21 cellular contexts compared by ENCODE assay signal in the genomic region with DNA sequence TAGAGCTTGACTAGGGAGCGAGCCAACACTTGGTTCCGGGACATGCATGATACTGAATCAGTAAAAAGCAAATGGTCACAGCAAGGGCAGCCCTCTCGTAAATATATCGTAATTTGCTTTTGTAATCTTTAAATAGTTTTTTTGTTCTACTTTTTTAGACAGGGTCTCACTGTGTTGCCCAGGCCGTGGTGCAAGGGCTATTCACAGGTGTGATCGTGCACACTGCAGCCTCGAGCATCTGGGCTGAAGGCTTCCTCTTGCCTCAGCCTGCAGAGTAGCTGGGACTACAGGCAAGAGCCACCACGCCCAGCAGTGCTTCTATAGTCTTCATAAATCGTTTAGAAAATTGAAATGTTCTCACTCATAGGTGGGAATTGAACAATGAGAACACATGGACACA.
DNase-seq lines count a peak whose midpoint lies in the region; ATAC-seq and TF ChIP-seq lines count a peak whose summit lies in the region.
"Had no signal": no experiment of that assay in that cellular context is flagged by ENCODE, and none has a peak within 500 bp of the region (broad histone marks: within the 10 kb centered on the region; RNA-seq: fewer than 3 reads in every experiment).

No MANE protein-coding gene starts in this region.

- H3K9me3 ChIP-seq in endodermal cell (ENCODE audit: control insufficient read depth, low read length) (no peaks in the 10 kb centered on the region), Karpas-422 (ENCODE audit: low read length) (no peaks in the 10 kb centered on the region)
- H3K9me3 ChIP-seq: BE2C, BLaER1 had no signal

- no peak overlapping the region for H3K4me3 Mint-ChIP-seq in WTC11
- no peak overlapping the region for H3K4me3 Mint-ChIP-seq in endodermal cell
- no peak overlapping the region for H3K4me3 Mint-ChIP-seq in stimulated activated effector memory CD8-positive, alpha-beta T cell treated with anti-CD3 and anti-CD28 coated beads, Interleukin-12 subunit alpha, Interleukin-12 subunit beta, amount 100 ng/mL, for 72 hours
- H3K4me3 Mint-ChIP-seq: CD14-positive monocyte; CD4-positive, alpha-beta memory T cell; CD4-positive, CD25-positive, alpha-beta regulatory T cell; CD8-positive, alpha-beta memory T cell had no signal

- no peaks in the 10 kb centered on the region for H3K36me3 Mint-ChIP-seq in WTC11
- no peaks in the 10 kb centered on the region for H3K36me3 Mint-ChIP-seq in endodermal cell (ENCODE audit: low read depth)
- no peaks in the 10 kb centered on the region for H3K36me3 Mint-ChIP-seq in stimulated activated effector memory CD8-positive, alpha-beta T cell treated with anti-CD3 and anti-CD28 coated beads, Interleukin-12 subunit alpha, Interleukin-12 subunit beta, amount 100 ng/mL, for 72 hours
- H3K36me3 Mint-ChIP-seq: CD14-positive monocyte; CD4-positive, alpha-beta memory T cell; CD4-positive, CD25-positive, alpha-beta regulatory T cell; CD8-positive, alpha-beta memory T cell had no signal

- no peak overlapping the region for H3K4me2 ChIP-seq in Karpas-422 (ENCODE audit: low read depth, low read length, poor library complexity, severe bottlenecking)
- H3K4me2 ChIP-seq: BLaER1 had no signal

- H3K27me3 Mint-ChIP-seq in WTC11 (ENCODE audit: low read depth) (no peaks in the 10 kb centered on the region), endodermal cell (ENCODE audit: insufficient read depth) (no peaks in the 10 kb centered on the region)

- H3K27ac ChIP-seq in endodermal cell (ENCODE audit: low read depth, low read length) = no peak overlapping the region
- no peak overlapping the region for H3K27ac ChIP-seq in Karpas-422 (ENCODE audit: low read length)
- H3K27ac ChIP-seq: BLaER1 had no signal

- H3K79me2 ChIP-seq in Karpas-422 (ENCODE audit: low read length) = no peaks in the 10 kb centered on the region

- H3K9me3 Mint-ChIP-seq in WTC11 = no peaks in the 10 kb centered on the region
- H3K9me3 Mint-ChIP-seq in endodermal cell = no peaks in the 10 kb centered on the region
- H3K9me3 Mint-ChIP-seq in stimulated activated effector memory CD8-positive, alpha-beta T cell treated with anti-CD3 and anti-CD28 coated beads, Interleukin-12 subunit alpha, Interleukin-12 subunit beta, amount 100 ng/mL, for 72 hours = no peaks in the 10 kb centered on the region
- H3K9me3 Mint-ChIP-seq: CD4-positive, alpha-beta memory T cell; CD8-positive, alpha-beta memory T cell had no signal

- H3K4me3 ChIP-seq in endodermal cell (ENCODE audit: low read length) (no peak overlapping the region), Karpas-422 (ENCODE audit: low read length) (no peak overlapping the region)
- H3K4me3 ChIP-seq: BLaER1 had no signal

- POLR2A ChIA-PET in WTC11 (lab: Charles Lee) = no interaction called here

- no peak for ATAC-seq in WTC11
- no peak for ATAC-seq in stimulated activated effector memory CD8-positive, alpha-beta T cell treated with anti-CD3 and anti-CD28 coated beads, Interleukin-12 subunit alpha, Interleukin-12 subunit beta, amount 100 ng/mL, for 72 hours

- H2AFZ ChIP-seq in Karpas-422 (ENCODE audit: low read length) = no peak overlapping the region

- no peaks in the 10 kb centered on the region for H3K9me2 ChIP-seq in Karpas-422 (replicated peaks; ENCODE audit: insufficient read depth, low read length)

- peaks cover 7% of the 10 kb centered on the region for H3K4me1 ChIP-seq in endodermal cell (ENCODE audit: control insufficient read depth, insufficient read depth, low read length)
- H3K4me1 ChIP-seq in Karpas-422 (ENCODE audit: low read length) = no peaks in the 10 kb centered on the region

- H3K36me3 ChIP-seq in endodermal cell (ENCODE audit: control insufficient read depth, insufficient read depth, low read length) = no peaks in the 10 kb centered on the region
- no peaks in the 10 kb centered on the region for H3K36me3 ChIP-seq in Karpas-422 (ENCODE audit: insufficient read depth, low read length)
- H3K36me3 ChIP-seq: BE2C, BLaER1 had no signal

- H4K20me1 ChIP-seq in Karpas-422 (ENCODE audit: insufficient read depth, low read depth, low read length) = no peaks in the 10 kb centered on the region
- H4K20me1 ChIP-seq: BLaER1 had no signal

- WGBS in endodermal cell (ENCODE audit: insufficient coverage in 1 of 2, insufficient read length in 1 of 2), 2 experiments = 91 to 94% methylated on average over 9 of the region's 9 CpGs

- CTCF ChIA-PET in WTC11 (lab: Charles Lee) = no interaction called here

- no peak overlapping the region for H3K9ac ChIP-seq in endodermal cell (ENCODE audit: extremely low read depth, low read length, poor library complexity, severe bottlenecking)
- no peak overlapping the region for H3K9ac ChIP-seq in Karpas-422 (ENCODE audit: low read length)
- H3K9ac ChIP-seq: BLaER1 had no signal

- DNase-seq in NCI-H69 (lab: John Stamatoyannopoulos, UW) (peak; percentile 2), WTC11 (ENCODE audit: low spot score) (no peak), endodermal cell (no peak), NCI-H1417 treated with DMSO at 0.1 percent for 48 hours (lab: John Stamatoyannopoulos, UW) (no peak), cerebellar nuclear complex (lab: John Stamatoyannopoulos, UW) (no peak), Karpas-422 (no peak)
- DNase-seq in stimulated activated effector memory CD8-positive, alpha-beta T cell treated with anti-CD3 and anti-CD28 coated beads, Interleukin-12 subunit alpha, Interleukin-12 subunit beta, amount 100 ng/mL, for 72 hours (ENCODE audit: low spot score in 2 of 2) = no peak
- DNase-seq: 8988T; ACHN; BE2C; C1 segment of cervical spinal cord; CD4-positive, alpha-beta memory T cell; CD4-positive, CD25-positive, alpha-beta regulatory T cell; CD8-positive, alpha-beta memory T cell; COR-L47; DMS 273 treated with DMSO at 0.1 percent for 48 hours; DMS153; DMS79 treated with DMSO at 0.1 percent for 48 hours; GF-D8 had no signal

- TF ChIP-seq CTCF in WTC11 (IDR thresholded peaks at IDR 0.05) = no peak
- no peak for TF ChIP-seq CTCF in endodermal cell (conservative IDR thresholded peaks at IDR 0.05)

- H3K27ac Mint-ChIP-seq in WTC11 (peak overlapping the region; percentile 81), endodermal cell (peak overlapping the region; percentile 40)
- no peak overlapping the region for H3K27ac Mint-ChIP-seq in stimulated activated effector memory CD8-positive, alpha-beta T cell treated with anti-CD3 and anti-CD28 coated beads, Interleukin-12 subunit alpha, Interleukin-12 subunit beta, amount 100 ng/mL, for 72 hours
- H3K27ac Mint-ChIP-seq: CD4-positive, alpha-beta memory T cell; CD4-positive, CD25-positive, alpha-beta regulatory T cell; CD8-positive, alpha-beta memory T cell had no signal

- H3K27me3 ChIP-seq in endodermal cell (ENCODE audit: control insufficient read depth, insufficient read depth, low read length, poor library complexity, severe bottlenecking) (no peaks in the 10 kb centered on the region), Karpas-422 (ENCODE audit: low read length) (no peaks in the 10 kb centered on the region)
- H3K27me3 ChIP-seq: BE2C, BLaER1 had no signal

- H3K4me1 Mint-ChIP-seq in WTC11 (peaks cover 82% of the 10 kb centered on the region), endodermal cell (peaks cover 53% of the 10 kb centered on the region)
- H3K4me1 Mint-ChIP-seq in stimulated activated effector memory CD8-positive, alpha-beta T cell treated with anti-CD3 and anti-CD28 coated beads, Interleukin-12 subunit alpha, Interleukin-12 subunit beta, amount 100 ng/mL, for 72 hours = no peaks in the 10 kb centered on the region
- H3K4me1 Mint-ChIP-seq: CD14-positive monocyte; CD4-positive, alpha-beta memory T cell; CD4-positive, CD25-positive, alpha-beta regulatory T cell; CD8-positive, alpha-beta memory T cell had no signal

TF ChIP-seq in WTC11, 78 proteins besides CTCF, POLR2A, EP300 and RAD21:
- peak; percentile 99 for TF ChIP-seq ZNF121 (CRISPR knock-in tag; IDR thresholded peaks at IDR 0.05)
- TF ChIP-seq, protein P1, sequence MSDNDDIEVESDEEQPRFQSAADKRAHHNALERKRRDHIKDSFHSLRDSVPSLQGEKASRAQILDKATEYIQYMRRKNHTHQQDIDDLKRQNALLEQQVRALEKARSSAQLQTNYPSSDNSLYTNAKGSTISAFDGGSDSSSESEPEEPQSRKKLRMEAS (CRISPR knock-in tag; IDR thresholded peaks at IDR 0.05) = no peak
